1 cellular context compared by ENCODE assay signal in genomic region chr4:73607375-73608026, GRCh38.
TF ChIP-seq lines count a peak whose summit lies in the region.

No MANE protein-coding gene starts in this region.

TF ChIP-seq in GM23338, 12 proteins besides CTCF, POLR2A, EP300 and RAD21 (continued from another document):
- TF ChIP-seq ZNF462 (CRISPR knock-in tag; IDR thresholded peaks at IDR 0.05): no peak
- TF ChIP-seq, protein P1, sequence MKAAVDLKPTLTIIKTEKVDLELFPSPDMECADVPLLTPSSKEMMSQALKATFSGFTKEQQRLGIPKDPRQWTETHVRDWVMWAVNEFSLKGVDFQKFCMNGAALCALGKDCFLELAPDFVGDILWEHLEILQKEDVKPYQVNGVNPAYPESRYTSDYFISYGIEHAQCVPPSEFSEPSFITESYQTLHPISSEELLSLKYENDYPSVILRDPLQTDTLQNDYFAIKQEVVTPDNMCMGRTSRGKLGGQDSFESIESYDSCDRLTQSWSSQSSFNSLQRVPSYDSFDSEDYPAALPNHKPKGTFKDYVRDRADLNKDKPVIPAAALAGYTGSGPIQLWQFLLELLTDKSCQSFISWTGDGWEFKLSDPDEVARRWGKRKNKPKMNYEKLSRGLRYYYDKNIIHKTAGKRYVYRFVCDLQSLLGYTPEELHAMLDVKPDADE (IDR thresholded peaks at IDR 0.05): no peak
- TF ChIP-seq POLR2AphosphoS5 (IDR thresholded peaks at IDR 0.05; ENCODE audit: low read depth): no peak
- TF ChIP-seq JUNB (IDR thresholded peaks at IDR 0.05; ENCODE audit: unreplicated experiment): no peak
- TF ChIP-seq STAT1 (IDR thresholded peaks at IDR 0.05; ENCODE audit: unreplicated experiment): no peak
- TF ChIP-seq, protein P2, sequence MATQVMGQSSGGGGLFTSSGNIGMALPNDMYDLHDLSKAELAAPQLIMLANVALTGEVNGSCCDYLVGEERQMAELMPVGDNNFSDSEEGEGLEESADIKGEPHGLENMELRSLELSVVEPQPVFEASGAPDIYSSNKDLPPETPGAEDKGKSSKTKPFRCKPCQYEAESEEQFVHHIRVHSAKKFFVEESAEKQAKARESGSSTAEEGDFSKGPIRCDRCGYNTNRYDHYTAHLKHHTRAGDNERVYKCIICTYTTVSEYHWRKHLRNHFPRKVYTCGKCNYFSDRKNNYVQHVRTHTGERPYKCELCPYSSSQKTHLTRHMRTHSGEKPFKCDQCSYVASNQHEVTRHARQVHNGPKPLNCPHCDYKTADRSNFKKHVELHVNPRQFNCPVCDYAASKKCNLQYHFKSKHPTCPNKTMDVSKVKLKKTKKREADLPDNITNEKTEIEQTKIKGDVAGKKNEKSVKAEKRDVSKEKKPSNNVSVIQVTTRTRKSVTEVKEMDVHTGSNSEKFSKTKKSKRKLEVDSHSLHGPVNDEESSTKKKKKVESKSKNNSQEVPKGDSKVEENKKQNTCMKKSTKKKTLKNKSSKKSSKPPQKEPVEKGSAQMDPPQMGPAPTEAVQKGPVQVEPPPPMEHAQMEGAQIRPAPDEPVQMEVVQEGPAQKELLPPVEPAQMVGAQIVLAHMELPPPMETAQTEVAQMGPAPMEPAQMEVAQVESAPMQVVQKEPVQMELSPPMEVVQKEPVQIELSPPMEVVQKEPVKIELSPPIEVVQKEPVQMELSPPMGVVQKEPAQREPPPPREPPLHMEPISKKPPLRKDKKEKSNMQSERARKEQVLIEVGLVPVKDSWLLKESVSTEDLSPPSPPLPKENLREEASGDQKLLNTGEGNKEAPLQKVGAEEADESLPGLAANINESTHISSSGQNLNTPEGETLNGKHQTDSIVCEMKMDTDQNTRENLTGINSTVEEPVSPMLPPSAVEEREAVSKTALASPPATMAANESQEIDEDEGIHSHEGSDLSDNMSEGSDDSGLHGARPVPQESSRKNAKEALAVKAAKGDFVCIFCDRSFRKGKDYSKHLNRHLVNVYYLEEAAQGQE (IDR thresholded peaks at IDR 0.05; ENCODE audit: unreplicated experiment): no peak
- no peak for TF ChIP-seq ZNF331 (CRISPR knock-in tag; IDR thresholded peaks at IDR 0.05; ENCODE audit: low read depth)
- TF ChIP-seq ZNF114 (CRISPR knock-in tag; IDR thresholded peaks at IDR 0.05): no peak
- no peak for TF ChIP-seq EZH2 (IDR thresholded peaks at IDR 0.05; ENCODE audit: low read depth, unreplicated experiment)
